Comparison of ENCODE assay signal across 11 cellular contexts in the genomic region with DNA sequence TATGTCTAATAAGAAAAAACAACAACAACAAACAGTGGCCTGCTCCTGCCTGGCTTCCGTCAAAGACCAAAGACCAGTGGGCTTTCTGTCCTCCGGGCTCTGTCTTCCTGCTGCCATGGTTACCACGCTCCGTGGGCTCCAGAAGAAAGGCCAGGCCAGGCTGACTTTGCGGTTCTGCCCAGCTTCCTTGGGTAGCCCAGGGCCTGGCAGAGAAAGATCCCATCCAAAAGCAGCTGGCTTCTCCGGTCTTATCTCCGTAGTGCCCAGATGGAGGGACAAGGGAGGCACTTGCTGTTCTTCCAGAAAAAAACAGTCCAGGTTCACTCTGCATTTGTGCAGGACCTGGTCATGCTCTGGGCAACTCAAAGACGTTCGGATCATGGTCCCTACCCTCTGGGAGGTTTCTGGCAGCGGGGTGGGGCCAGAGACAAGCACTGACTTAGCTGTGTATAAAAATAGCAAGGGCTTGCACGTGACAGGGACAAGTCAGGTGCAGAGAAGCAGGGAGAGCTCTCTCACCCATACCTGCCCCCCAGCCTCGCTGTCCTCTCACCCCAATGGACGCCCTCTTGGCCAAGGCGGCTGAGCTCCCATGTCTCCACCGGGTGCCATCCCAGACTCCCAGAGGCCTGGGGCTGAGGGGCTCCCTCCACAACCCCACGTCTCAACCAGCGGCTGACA.
DNase-seq lines count a peak whose midpoint lies in the region; ATAC-seq and TF ChIP-seq lines count a peak whose summit lies in the region.
"Had no signal": no experiment of that assay in that cellular context is flagged by ENCODE, and none has a peak within 500 bp of the region (broad histone marks: within the 10 kb centered on the region; RNA-seq: fewer than 3 reads in every experiment).

No MANE protein-coding gene starts in this region.

- no peak overlapping the region for H3K9ac ChIP-seq in SK-N-SH

- ATAC-seq in GM21717 (IDR thresholded peaks at IDR 0.05; ENCODE audit: unreplicated experiment) = no peak

- no peak for TF ChIP-seq POLR2A in esophagus squamous epithelium (IDR thresholded peaks at IDR 0.05)
- TF ChIP-seq POLR2A in testis (IDR thresholded peaks at IDR 0.05) = no peak

- H3F3A ChIP-seq in SK-N-SH (replicated peaks; ENCODE audit: insufficient read depth) = peaks cover 6% of the 10 kb centered on the region

- H3K27me3 ChIP-seq in SK-N-SH (ENCODE audit: insufficient read depth) = no peaks in the 10 kb centered on the region
- H3K27me3 ChIP-seq in esophagus squamous epithelium = no peaks in the 10 kb centered on the region
- H3K27me3 ChIP-seq in testis = no peaks in the 10 kb centered on the region
- H3K27me3 ChIP-seq: transverse colon had no signal

- no peaks in the 10 kb centered on the region for H3K79me2 ChIP-seq in SK-N-SH (ENCODE audit: insufficient read depth)

- CTCF ChIA-PET in SK-N-SH (lab: Yijun Ruan, JAX) = interaction anchor here (0.7 to 1.5 kb wide), 5 partner anchors 10 to 235 kb away, joined by 3 to 5 read pairs (median 3); no protein-coding TSS in a partner anchor

- H2AFZ ChIP-seq in SK-N-SH (ENCODE audit: low read depth) = no peak overlapping the region

- POLR2A ChIA-PET in SK-N-SH (lab: Yijun Ruan, JAX) = interaction anchor here (0.6 to 0.7 kb wide), 2 partner anchors 19 to 188 kb away, joined by 3 read pairs; no protein-coding TSS in a partner anchor

- H3K36me3 Mint-ChIP-seq in mesothelial cell of epicardium = peaks cover 2% of the 10 kb centered on the region

- DNase-seq in SK-N-SH (peak; percentile 76), esophagus squamous epithelium (lab: John Stamatoyannopoulos, UW) (no peak), mesothelial cell of epicardium (ENCODE audit: low spot score in 2 of 2, unreplicated experiment in 2 of 2) (no peak), testis (peak; percentile 73), NCI-H748 (lab: John Stamatoyannopoulos, UW; ENCODE audit: unreplicated experiment) (no peak), HUDEP-2 (lab: John Stamatoyannopoulos, UW; ENCODE audit: unreplicated experiment in 76 of 76) (no peak)
- DNase-seq: activated CD4-positive, alpha-beta T cell treated with anti-CD3 and anti-CD28 coated beads, Interleukin-2, amount 50 U/mL, for 4 hours; transverse colon had no signal

- H4K20me1 ChIP-seq in SK-N-SH (ENCODE audit: insufficient read depth) = no peaks in the 10 kb centered on the region

- H3K9me2 ChIP-seq in SK-N-SH = no peaks in the 10 kb centered on the region

- no peaks in the 10 kb centered on the region for H3K27me3 Mint-ChIP-seq in mesothelial cell of epicardium (ENCODE audit: low read depth)
- H3K27me3 Mint-ChIP-seq: activated naive CD8-positive, alpha-beta T cell had no signal

- H3K4me1 ChIP-seq in SK-N-SH (ENCODE audit: control insufficient read depth in 1 of 2, insufficient read depth in 2 of 2, low read depth in 1 of 2, low read length in 1 of 2) (peaks cover 7 to 36% of the 10 kb centered on the region in 2 experiments; a peak in 3 of 4 replicates), esophagus squamous epithelium (peaks cover 21 to 73% (median 32%) of the 10 kb centered on the region in 3 donors), testis (peaks cover 24% of the 10 kb centered on the region)

- intact Hi-C loops in esophagus squamous epithelium (cut with DNase I) (no loop called here), testis (cut with DNase I; ENCODE audit: low total_unique reads) (no loop called here)

- peaks cover 7% of the 10 kb centered on the region for H3K9me3 Mint-ChIP-seq in mesothelial cell of epicardium

- 82% methylated on average over 11 of the region's 17 CpGs for WGBS in SK-N-SH (ENCODE audit: low lambda C conversion rate)
- WGBS in esophagus squamous epithelium, 2 donors = 51 to 67% methylated on average over 5 to 9 of the region's 17 CpGs
- whole genome bisulfite sequencing in testis, 2 donors = 60 to 85% methylated on average over 15 to 17 of the region's 17 CpGs

- TF ChIP-seq CTCF in SK-N-SH (IDR thresholded peaks at IDR 0.05) (no peak), esophagus squamous epithelium (IDR thresholded peaks at IDR 0.05) (no peak), mesothelial cell of epicardium (IDR thresholded peaks at IDR 0.05; ENCODE audit: unreplicated experiment) (no peak), testis (IDR thresholded peaks at IDR 0.05) (no peak)

- no peak overlapping the region for H3K4me3 Mint-ChIP-seq in mesothelial cell of epicardium
- H3K4me3 Mint-ChIP-seq: activated naive CD8-positive, alpha-beta T cell had no signal

- no peak for TF ChIP-seq RAD21 in SK-N-SH (IDR thresholded peaks at IDR 0.05; ENCODE audit: low read length)

- H3K36me3 ChIP-seq in SK-N-SH (replicated peaks in 1 of 2; ENCODE audit: control insufficient read depth in 1 of 2, insufficient read depth in 2 of 2, low read length in 1 of 2) = no peaks in the 10 kb centered on the region
- H3K36me3 ChIP-seq in esophagus squamous epithelium = no peaks in the 10 kb centered on the region
- no peaks in the 10 kb centered on the region for H3K36me3 ChIP-seq in testis (ENCODE audit: low read depth, missing control alignments)
- H3K36me3 ChIP-seq: transverse colon had no signal

- peaks cover 40% of the 10 kb centered on the region for H3K4me1 Mint-ChIP-seq in mesothelial cell of epicardium

- H3K27ac ChIP-seq in SK-N-SH (ENCODE audit: low read depth in 2 of 2, low read length in 1 of 2) (peak overlapping the region in 1 of 2 experiments; percentile 68; a peak in 2 of 4 replicates), esophagus squamous epithelium (peak overlapping the region in 3 of 4 donors; percentile 33 to 55 (median 33)), testis (peak overlapping the region in 1 of 2 donors; percentile 1)
- H3K27ac ChIP-seq: HL-60, transverse colon had no signal

- H3K9me3 ChIP-seq in SK-N-SH = no peaks in the 10 kb centered on the region
- no peaks in the 10 kb centered on the region for H3K9me3 ChIP-seq in esophagus squamous epithelium
- no peaks in the 10 kb centered on the region for H3K9me3 ChIP-seq in testis
- H3K9me3 ChIP-seq: transverse colon had no signal

- peak overlapping the region; percentile 74 for H3K27ac Mint-ChIP-seq in mesothelial cell of epicardium
- H3K27ac Mint-ChIP-seq: activated naive CD8-positive, alpha-beta T cell had no signal

- H3K4me3 ChIP-seq in SK-N-SH (ENCODE audit: low read depth in 2 of 2, low read length in 1 of 2) (no peak overlapping the region), esophagus squamous epithelium (no peak overlapping the region), testis (no peak overlapping the region)
- H3K4me3 ChIP-seq: transverse colon had no signal

- TF ChIP-seq EP300 in SK-N-SH (IDR thresholded peaks at IDR 0.05; ENCODE audit: borderline replicate concordance in 1 of 2, low read depth in 1 of 2, low read length in 1 of 2) = 0 out of 4 replicates have a peak, but pooled peaks of 1 of the 2 experiments have one; percentile 19

- no peak overlapping the region for H3K4me2 ChIP-seq in SK-N-SH

TF ChIP-seq in SK-N-SH, 30 proteins besides CTCF, POLR2A, EP300 and RAD21:
- no peak for TF ChIP-seq YY1 (IDR thresholded peaks at IDR 0.05; ENCODE audit: low read depth)
- TF ChIP-seq MXI1 (IDR thresholded peaks at IDR 0.05; ENCODE audit: low read depth, low read length) = no peak
- peak; percentile 63 for TF ChIP-seq GATA2 (CRISPR knock-in tag; IDR thresholded peaks at IDR 0.05)
- TF ChIP-seq SMC3 (IDR thresholded peaks at IDR 0.05; ENCODE audit: low read depth, low read length) = peak; percentile 2; the same call in 1 of the 2 replicates
- TF ChIP-seq, protein P1, sequence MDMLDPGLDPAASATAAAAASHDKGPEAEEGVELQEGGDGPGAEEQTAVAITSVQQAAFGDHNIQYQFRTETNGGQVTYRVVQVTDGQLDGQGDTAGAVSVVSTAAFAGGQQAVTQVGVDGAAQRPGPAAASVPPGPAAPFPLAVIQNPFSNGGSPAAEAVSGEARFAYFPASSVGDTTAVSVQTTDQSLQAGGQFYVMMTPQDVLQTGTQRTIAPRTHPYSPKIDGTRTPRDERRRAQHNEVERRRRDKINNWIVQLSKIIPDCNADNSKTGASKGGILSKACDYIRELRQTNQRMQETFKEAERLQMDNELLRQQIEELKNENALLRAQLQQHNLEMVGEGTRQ (IDR thresholded peaks at IDR 0.05; ENCODE audit: borderline replicate concordance, low read depth, low read length) = 0 out of 2 replicates have a peak, but pooled peaks have one; percentile 10

Comparison
In these comparisons a context has a peak if more than half of its experiments do, and no peak if none do; other contexts are left out.
1. DNase-seq: peak in SK-N-SH (single experiment) and testis (single experiment); none in esophagus squamous epithelium (single experiment), mesothelial cell of epicardium (0 of 2), NCI-H748 (single experiment) and HUDEP-2 (0 of 76).